20 cellular contexts compared by ENCODE assay signal in the genomic region with DNA sequence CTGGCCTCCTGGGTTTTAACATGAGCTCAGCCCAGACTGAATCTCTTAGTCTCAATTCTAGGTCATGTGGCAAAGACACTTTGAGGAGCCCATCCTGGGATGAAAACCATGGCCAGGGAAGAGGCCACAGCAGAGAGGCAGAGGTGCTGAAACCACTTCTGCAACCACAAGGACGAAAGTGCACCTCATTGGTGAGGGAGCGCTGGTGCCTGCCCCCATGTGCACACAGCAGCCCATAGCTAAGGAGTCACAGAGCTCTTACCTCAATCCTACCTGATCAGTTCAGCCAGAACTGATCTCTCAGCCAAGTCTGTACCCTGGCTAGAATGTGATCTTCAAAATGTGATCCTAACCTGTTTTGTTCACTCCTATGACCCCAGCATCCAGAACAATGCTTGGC. TPM values are rescaled to one million over a fixed set of nuclear protein-coding genes. Genes with fewer than 3 reads are reported as not detected.
DNase-seq lines count a peak whose midpoint lies in the region; ATAC-seq and TF ChIP-seq lines count a peak whose summit lies in the region.
"Had no signal": no experiment of that assay in that cellular context is flagged by ENCODE, and none has a peak within 500 bp of the region (broad histone marks: within the 10 kb centered on the region; RNA-seq: fewer than 3 reads in every experiment).

No MANE protein-coding gene starts in this region.

- ATAC-seq in WTC11 (no peak), gastroesophageal sphincter (no peak), gastrocnemius medialis (no peak), GM21825 (IDR thresholded peaks at IDR 0.05; ENCODE audit: unreplicated experiment) (no peak)
- ATAC-seq in activated CD4-positive, alpha-beta T cell treated with anti-CD3 and anti-CD28 coated beads for 36 hours = no peak
- ATAC-seq: GM12878 had no signal

- H3K27ac ChIP-seq in 22Rv1 = peak overlapping the region; percentile 71
- peak overlapping the region in 3 of 4 donors; percentile 33 to 89 (median 83) for H3K27ac ChIP-seq in gastroesophageal sphincter
- peak overlapping the region in 3 of 4 donors; percentile 29 to 90 (median 85) for H3K27ac ChIP-seq in gastrocnemius medialis

- H3K36me3 ChIP-seq in gastroesophageal sphincter = no peaks in the 10 kb centered on the region
- H3K36me3 ChIP-seq in gastrocnemius medialis = no peaks in the 10 kb centered on the region

- intact Hi-C loops in gastrocnemius medialis (cut with DNase I; ENCODE audit: low total_unique reads) = no loop called here
- intact Hi-C loops in activated CD4-positive, alpha-beta T cell treated with anti-CD3 and anti-CD28 coated beads for 36 hours (cut with DNase I, micrococcal nuclease) = no loop called here

- H3K9me3 Mint-ChIP-seq in WTC11 = no peaks in the 10 kb centered on the region
- H3K9me3 Mint-ChIP-seq in activated CD4-positive, alpha-beta T cell treated with anti-CD3 and anti-CD28 coated beads for 36 hours (ENCODE audit: low read depth) = no peaks in the 10 kb centered on the region
- H3K9me3 Mint-ChIP-seq: CD4-positive, alpha-beta T cell had no signal

- H3K27me3 ChIP-seq in gastroesophageal sphincter (no peaks in the 10 kb centered on the region), gastrocnemius medialis (no peaks in the 10 kb centered on the region)

- TF ChIP-seq POLR2A in gastroesophageal sphincter (IDR thresholded peaks at IDR 0.05) = no peak
- no peak for TF ChIP-seq POLR2A in gastrocnemius medialis (IDR thresholded peaks at IDR 0.05)

- 0 out of 2 replicates have a peak overlapping the region, but pooled peaks have one; percentile 26 for H3K27ac Mint-ChIP-seq in WTC11
- H3K27ac Mint-ChIP-seq in activated CD4-positive, alpha-beta T cell treated with anti-CD3 and anti-CD28 coated beads for 36 hours = no peak overlapping the region
- H3K27ac Mint-ChIP-seq: CD4-positive, alpha-beta T cell had no signal

- H3K27me3 Mint-ChIP-seq in WTC11 (ENCODE audit: low read depth) = peaks cover 28% of the 10 kb centered on the region
- H3K27me3 Mint-ChIP-seq in activated CD4-positive, alpha-beta T cell treated with anti-CD3 and anti-CD28 coated beads for 36 hours = no peaks in the 10 kb centered on the region
- H3K27me3 Mint-ChIP-seq: CD4-positive, alpha-beta T cell had no signal

- H3K36me3 Mint-ChIP-seq in WTC11 = no peaks in the 10 kb centered on the region
- H3K36me3 Mint-ChIP-seq in activated CD4-positive, alpha-beta T cell treated with anti-CD3 and anti-CD28 coated beads for 36 hours (ENCODE audit: low read depth) = no peaks in the 10 kb centered on the region

- TF ChIP-seq EP300 in gastroesophageal sphincter (IDR thresholded peaks at IDR 0.05) = no peak

- H3K4me3 ChIP-seq in gastroesophageal sphincter (no peak overlapping the region), gastrocnemius medialis (no peak overlapping the region)
- H3K4me3 ChIP-seq: GM12878 had no signal

- CTCF ChIA-PET in WTC11 (lab: Charles Lee) = interaction anchor here (0.6 to 1.6 kb wide), 4 partner anchors 24 to 263 kb away, joined by 3 to 7 read pairs (median 5); a partner anchor contains a TSS
- CTCF ChIA-PET in activated CD4-positive, alpha-beta T cell treated with anti-CD3 and anti-CD28 coated beads for 36 hours (lab: Charles Lee) = interaction anchor here (0.8 kb wide), 2 partner anchors 8 to 192 kb away, joined by 4 read pairs; no protein-coding TSS in a partner anchor

- H3K9me3 ChIP-seq in gastroesophageal sphincter (no peaks in the 10 kb centered on the region), gastrocnemius medialis (no peaks in the 10 kb centered on the region)
- H3K9me3 ChIP-seq: Caco-2 had no signal

- H3K4me1 ChIP-seq in gastroesophageal sphincter = peaks cover 0 to 35% (median 9%) of the 10 kb centered on the region in 3 donors
- peaks cover 24 to 29% of the 10 kb centered on the region in 2 donors for H3K4me1 ChIP-seq in gastrocnemius medialis

- peaks cover 28% of the 10 kb centered on the region for H3K4me1 Mint-ChIP-seq in WTC11
- no peaks in the 10 kb centered on the region for H3K4me1 Mint-ChIP-seq in activated CD4-positive, alpha-beta T cell treated with anti-CD3 and anti-CD28 coated beads for 36 hours

- in situ Hi-C loops in gastrocnemius medialis (cut with MboI; ENCODE audit: low sequenced_read_pairs in 4 of 4) = no loop called here

- POLR2A ChIA-PET in WTC11 (lab: Charles Lee) = no interaction called here
- POLR2A ChIA-PET in activated CD4-positive, alpha-beta T cell treated with anti-CD3 and anti-CD28 coated beads for 36 hours (lab: Charles Lee) = interaction anchor here (0.5 kb wide), 2 partner anchors 112 to 180 kb away, joined by 3 to 11 read pairs; no protein-coding TSS in a partner anchor

- DNase-seq in WTC11 (ENCODE audit: low spot score) (no peak), gastrocnemius medialis (no peak), globus pallidus (ENCODE audit: low spot score) (no peak), Kasumi-1 (lab: John Stamatoyannopoulos, UW) (no peak)
- no peak for DNase-seq in activated CD4-positive, alpha-beta T cell treated with anti-CD3 and anti-CD28 coated beads for 36 hours
- DNase-seq: Caco-2; CD4-positive, alpha-beta T cell; GF-D8; KG1; NCI-H1417; NCI-H187; NCI-H2107; NCI-H510A; NCI-H748 treated with DMSO at 0.1 percent for 48 hours; OCI-M1; SHP77 treated with DMSO at 0.1 percent for 48 hours had no signal

- TF ChIP-seq CTCF in 22Rv1 (IDR thresholded peaks at IDR 0.05) (no peak), WTC11 (IDR thresholded peaks at IDR 0.05) (no peak), gastroesophageal sphincter (IDR thresholded peaks at IDR 0.05) (no peak), gastrocnemius medialis (IDR thresholded peaks at IDR 0.05 in 4 of 5, conservative IDR thresholded peaks at IDR 0.05 in 1 of 5) (no peak)

- no peak overlapping the region for H3K4me3 Mint-ChIP-seq in WTC11
- no peak overlapping the region for H3K4me3 Mint-ChIP-seq in activated CD4-positive, alpha-beta T cell treated with anti-CD3 and anti-CD28 coated beads for 36 hours
- H3K4me3 Mint-ChIP-seq: CD4-positive, alpha-beta T cell had no signal

- 100% methylated on average over 2 of the region's 2 CpGs; no CpG with 5 or more reads in 1 of the 2 donors for WGBS in gastroesophageal sphincter (ENCODE audit: low coverage in 1 of 2), 2 donors

TF ChIP-seq in WTC11, 78 proteins besides CTCF, POLR2A, EP300 and RAD21:
- TF ChIP-seq FOXK1 (CRISPR knock-in tag; IDR thresholded peaks at IDR 0.05) (no peak), ZNF317 (CRISPR knock-in tag; IDR thresholded peaks at IDR 0.05; ENCODE audit: borderline replicate concordance, low read depth) (no peak), GABPB1 (CRISPR knock-in tag; IDR thresholded peaks at IDR 0.05) (no peak), ZNF671 (CRISPR knock-in tag; IDR thresholded peaks at IDR 0.05) (no peak), TCF7 (CRISPR knock-in tag; IDR thresholded peaks at IDR 0.05; ENCODE audit: low read depth) (no peak), HMGA2 (CRISPR knock-in tag; IDR thresholded peaks at IDR 0.05) (no peak), TEAD4 (CRISPR knock-in tag; IDR thresholded peaks at IDR 0.05) (no peak), PRRX2 (CRISPR knock-in tag; IDR thresholded peaks at IDR 0.05) (no peak), NR2C2 (CRISPR knock-in tag; IDR thresholded peaks at IDR 0.05) (no peak), NFATC4 (CRISPR knock-in tag; IDR thresholded peaks at IDR 0.05) (no peak), CREM (CRISPR knock-in tag; IDR thresholded peaks at IDR 0.05) (no peak), NFE2L1 (CRISPR knock-in tag; IDR thresholded peaks at IDR 0.05) (no peak), ZNF121 (CRISPR knock-in tag; IDR thresholded peaks at IDR 0.05) (no peak)
- TF ChIP-seq, protein P1, sequence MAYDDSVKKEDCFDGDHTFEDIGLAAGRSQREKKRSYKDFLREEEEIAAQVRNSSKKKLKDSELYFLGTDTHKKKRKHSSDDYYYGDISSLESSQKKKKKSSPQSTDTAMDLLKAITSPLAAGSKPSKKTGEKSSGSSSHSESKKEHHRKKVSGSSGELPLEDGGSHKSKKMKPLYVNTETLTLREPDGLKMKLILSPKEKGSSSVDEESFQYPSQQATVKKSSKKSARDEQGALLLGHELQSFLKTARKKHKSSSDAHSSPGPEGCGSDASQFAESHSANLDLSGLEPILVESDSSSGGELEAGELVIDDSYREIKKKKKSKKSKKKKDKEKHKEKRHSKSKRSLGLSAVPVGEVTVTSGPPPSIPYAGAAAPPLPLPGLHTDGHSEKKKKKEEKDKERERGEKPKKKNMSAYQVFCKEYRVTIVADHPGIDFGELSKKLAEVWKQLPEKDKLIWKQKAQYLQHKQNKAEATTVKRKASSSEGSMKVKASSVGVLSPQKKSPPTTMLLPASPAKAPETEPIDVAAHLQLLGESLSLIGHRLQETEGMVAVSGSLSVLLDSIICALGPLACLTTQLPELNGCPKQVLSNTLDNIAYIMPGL (CRISPR knock-in tag; IDR thresholded peaks at IDR 0.05) = no peak
- TF ChIP-seq, protein P2, sequence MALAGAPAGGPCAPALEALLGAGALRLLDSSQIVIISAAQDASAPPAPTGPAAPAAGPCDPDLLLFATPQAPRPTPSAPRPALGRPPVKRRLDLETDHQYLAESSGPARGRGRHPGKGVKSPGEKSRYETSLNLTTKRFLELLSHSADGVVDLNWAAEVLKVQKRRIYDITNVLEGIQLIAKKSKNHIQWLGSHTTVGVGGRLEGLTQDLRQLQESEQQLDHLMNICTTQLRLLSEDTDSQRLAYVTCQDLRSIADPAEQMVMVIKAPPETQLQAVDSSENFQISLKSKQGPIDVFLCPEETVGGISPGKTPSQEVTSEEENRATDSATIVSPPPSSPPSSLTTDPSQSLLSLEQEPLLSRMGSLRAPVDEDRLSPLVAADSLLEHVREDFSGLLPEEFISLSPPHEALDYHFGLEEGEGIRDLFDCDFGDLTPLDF (CRISPR knock-in tag; IDR thresholded peaks at IDR 0.05) = no peak
- TF ChIP-seq, protein P3, sequence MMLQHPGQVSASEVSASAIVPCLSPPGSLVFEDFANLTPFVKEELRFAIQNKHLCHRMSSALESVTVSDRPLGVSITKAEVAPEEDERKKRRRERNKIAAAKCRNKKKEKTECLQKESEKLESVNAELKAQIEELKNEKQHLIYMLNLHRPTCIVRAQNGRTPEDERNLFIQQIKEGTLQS (CRISPR knock-in tag; conservative IDR thresholded peaks at IDR 0.05) = no peak

RNA-seq across cellular contexts. Expression of a gene that starts 32.9 kb away (rescaled TPM):
- total RNA-seq in WTC11 (2021) (374 to 395 TPM (median 375 TPM) in 3 replicates), gastroesophageal sphincter (100 to 1,000 TPM; 146 to 260 (median 216) TPM), gastrocnemius medialis (100 to 1,000 TPM; 182 to 207 (median 198) TPM)
- 100 to 1,000 TPM; 263 to 308 TPM for total RNA-seq in activated CD4-positive, alpha-beta T cell treated with anti-CD3 and anti-CD28 coated beads for 36 hours
